ENCODE assay signal across 8 cellular contexts in genomic region chr11:45899448-45900174, GRCh38.
DNase-seq lines count a peak whose midpoint lies in the region; ATAC-seq lines count a peak whose summit lies in the region.

No MANE protein-coding gene starts in this region.

- ATAC-seq in HG02610 (IDR thresholded peaks at IDR 0.05; ENCODE audit: unreplicated experiment) (peak; percentile 67), GM18861 (IDR thresholded peaks at IDR 0.05; ENCODE audit: unreplicated experiment) (no peak)
- peak; percentile 77 for ATAC-seq in central memory CD8-positive, alpha-beta T cell (replicated peaks; ENCODE audit: extremely low read depth, poor library complexity, severe bottlenecking)

- H3K27ac Mint-ChIP-seq in central memory CD8-positive, alpha-beta T cell (ENCODE audit: low read depth), result peak overlapping the region; percentile 64

- no peaks in the 10 kb centered on the region for H3K9me3 Mint-ChIP-seq in central memory CD8-positive, alpha-beta T cell

- H3K4me1 Mint-ChIP-seq in central memory CD8-positive, alpha-beta T cell, result peaks cover 11% of the 10 kb centered on the region

- peak overlapping the region; percentile 68 for H3K4me3 Mint-ChIP-seq in central memory CD8-positive, alpha-beta T cell

- peak overlapping the region; percentile 27 to 54 (median 44) for H3K4me3 ChIP-seq in skin epidermis

- peak overlapping the region in 8 of 21 experiments; percentile 3 to 75 (median 61) for H3K27ac ChIP-seq in skin epidermis

- DNase-seq in DMS53 (lab: John Stamatoyannopoulos, UW) (peak; percentile 94), NCI-H2107 treated with DMSO at 0.1 percent for 48 hours (lab: John Stamatoyannopoulos, UW; ENCODE audit: unreplicated experiment) (peak; percentile 56), iris pigment epithelial cell (ENCODE audit: low read depth) (peak; percentile 88)
- DNase-seq in activated CD4-positive, CD25-positive, alpha-beta regulatory T cell (lab: John Stamatoyannopoulos, UW), result peak; percentile 18 to 34 (median 24)
- peak in 1 of 2 donors; percentile 65 for DNase-seq in central memory CD8-positive, alpha-beta T cell (ENCODE audit: low spot score in 2 of 2)

- peaks cover 36% of the 10 kb centered on the region for H3K27me3 Mint-ChIP-seq in central memory CD8-positive, alpha-beta T cell

- peaks cover 18% of the 10 kb centered on the region for H3K36me3 Mint-ChIP-seq in central memory CD8-positive, alpha-beta T cell (ENCODE audit: insufficient read depth)
